ENCODE assay signal across 12 cellular contexts in genomic region chr13:43127827-43128226, GRCh38.
DNase-seq lines count a peak whose midpoint lies in the region; ATAC-seq and TF ChIP-seq lines count a peak whose summit lies in the region.
"Had no signal": no experiment of that assay in that cellular context is flagged by ENCODE, and none has a peak within 500 bp of the region (broad histone marks: within the 10 kb centered on the region; RNA-seq: fewer than 3 reads in every experiment).

No MANE protein-coding gene starts in this region.

- no peaks in the 10 kb centered on the region for H3K79me2 ChIP-seq in GM23248 (ENCODE audit: insufficient read depth)

- CTCF ChIA-PET in Calu3 (lab: Charles Lee): no interaction called here

- H4K20me1 ChIP-seq in GM23248 (ENCODE audit: insufficient read depth): no peaks in the 10 kb centered on the region

- ATAC-seq in GM21825 (IDR thresholded peaks at IDR 0.05; ENCODE audit: unreplicated experiment): peak; percentile 43
- peak in 2 of 3 donors; percentile 30 to 37 for ATAC-seq in natural killer cell

- no TSS peak for BruUV-seq in Calu3 (replicated peaks; lab: Mats Ljungman, UMichigan)

- no peak overlapping the region for H2AFZ ChIP-seq in GM23248

- no peaks in the 10 kb centered on the region for H3F3A ChIP-seq in GM23248 (ENCODE audit: insufficient read depth)

- H3K4me1 ChIP-seq in GM23248 (ENCODE audit: insufficient read depth): no peaks in the 10 kb centered on the region

- in situ Hi-C loops in GM23248 (cut with MboI): no loop called here

- WGBS in GM23248 (ENCODE audit: low coverage in 1 of 2, low lambda C conversion rate in 2 of 2, missing lambda C conversion rate in 2 of 2), 2 experiments: 65 to 76% methylated on average over 3 of the region's 3 CpGs

- no peak overlapping the region for H3K4me2 ChIP-seq in GM23248 (ENCODE audit: unreplicated experiment)

- H3K27ac Mint-ChIP-seq in brain (peak overlapping the region; percentile 15 to 85 (median 81)), natural killer cell (peak overlapping the region in 1 of 2 donors; percentile 8), Calu3 (ENCODE audit: unreplicated experiment) (no peak overlapping the region)

- intact Hi-C loops in natural killer cell (cut with micrococcal nuclease): no loop called here
- intact Hi-C loops in Calu3 (cut with micrococcal nuclease; ENCODE audit: unreplicated experiment): no loop called here

- DNase-seq in EH (ENCODE audit: low read depth) (peak; percentile 24), natural killer cell (no peak), GM23248 (no peak), Calu3 (no peak), AG08396 (ENCODE audit: low spot score) (no peak)
- no peak for DNase-seq in stimulated activated CD4-positive, alpha-beta T cell treated with anti-CD3 and anti-CD28 coated beads, Interleukin-4, amount 100 ng/mL, for 1 hour
- DNase-seq: activated T-cell treated with anti-CD3 and anti-CD28 coated beads, Interleukin-2, amount 50 U/mL, for 1 hour; NCI-H1417 treated with DMSO at 0.1 percent for 48 hours; small intestine had no signal

- no peaks in the 10 kb centered on the region for H3K9me2 ChIP-seq in GM23248 (ENCODE audit: insufficient read depth)

- no peak overlapping the region for H3K9ac ChIP-seq in GM23248

- peaks cover 0 to 2% (median 0%) of the 10 kb centered on the region in 5 experiments for H3K9me3 Mint-ChIP-seq in brain
- H3K9me3 Mint-ChIP-seq in natural killer cell: no peaks in the 10 kb centered on the region
- no peaks in the 10 kb centered on the region for H3K9me3 Mint-ChIP-seq in Calu3 (ENCODE audit: low read depth, unreplicated experiment)

- peaks cover 3% of the 10 kb centered on the region for H3K27me3 Mint-ChIP-seq in brain
- H3K27me3 Mint-ChIP-seq in natural killer cell (ENCODE audit: low read depth in 2 of 2): no peaks in the 10 kb centered on the region
- H3K27me3 Mint-ChIP-seq in Calu3 (ENCODE audit: unreplicated experiment): peaks cover 21% of the 10 kb centered on the region

- no peaks in the 10 kb centered on the region for H3K36me3 ChIP-seq in GM23248 (ENCODE audit: low read depth)
- H3K36me3 ChIP-seq: thoracic aorta had no signal

- no peak overlapping the region for H3K4me3 ChIP-seq in GM23248
- H3K4me3 ChIP-seq: thoracic aorta had no signal

- H3K27ac ChIP-seq in GM23248: no peak overlapping the region
- H3K27ac ChIP-seq: thoracic aorta had no signal

- H3K4me1 Mint-ChIP-seq in brain (peaks cover 80% of the 10 kb centered on the region), natural killer cell (peaks cover 13 to 14% of the 10 kb centered on the region in 2 donors), Calu3 (ENCODE audit: low read depth, unreplicated experiment) (no peaks in the 10 kb centered on the region)

- H3K27me3 ChIP-seq in GM23248 (replicated peaks; ENCODE audit: insufficient read depth): 0 out of 2 replicates have a peak, but pooled peaks cover 8% of the 10 kb centered on the region

- no peak for TF ChIP-seq CTCF in brain (conservative IDR thresholded peaks at IDR 0.05)
- TF ChIP-seq CTCF in natural killer cell (IDR thresholded peaks at IDR 0.05): no peak
- no peak for TF ChIP-seq CTCF in Calu3 (IDR thresholded peaks at IDR 0.05; ENCODE audit: unreplicated experiment)

- no peaks in the 10 kb centered on the region for H3K9me3 ChIP-seq in GM23248 (ENCODE audit: low read depth)
- H3K9me3 ChIP-seq: thoracic aorta had no signal

- H3K36me3 Mint-ChIP-seq in brain (no peaks in the 10 kb centered on the region), natural killer cell (no peaks in the 10 kb centered on the region), Calu3 (ENCODE audit: insufficient read depth, unreplicated experiment) (no peaks in the 10 kb centered on the region)

- H3K4me3 Mint-ChIP-seq in brain (peak overlapping the region in 3 of 5 experiments; percentile 5 to 17 (median 17)), natural killer cell (no peak overlapping the region), Calu3 (ENCODE audit: low read depth, unreplicated experiment) (no peak overlapping the region)

Comparison
In these comparisons a context has a peak if more than half of its experiments do, and no peak if none do; other contexts are left out.
1. H3K4me3 Mint-ChIP-seq: peak in brain (3 of 5); none in natural killer cell (single experiment) and Calu3 (single experiment).